In the genomic region with DNA sequence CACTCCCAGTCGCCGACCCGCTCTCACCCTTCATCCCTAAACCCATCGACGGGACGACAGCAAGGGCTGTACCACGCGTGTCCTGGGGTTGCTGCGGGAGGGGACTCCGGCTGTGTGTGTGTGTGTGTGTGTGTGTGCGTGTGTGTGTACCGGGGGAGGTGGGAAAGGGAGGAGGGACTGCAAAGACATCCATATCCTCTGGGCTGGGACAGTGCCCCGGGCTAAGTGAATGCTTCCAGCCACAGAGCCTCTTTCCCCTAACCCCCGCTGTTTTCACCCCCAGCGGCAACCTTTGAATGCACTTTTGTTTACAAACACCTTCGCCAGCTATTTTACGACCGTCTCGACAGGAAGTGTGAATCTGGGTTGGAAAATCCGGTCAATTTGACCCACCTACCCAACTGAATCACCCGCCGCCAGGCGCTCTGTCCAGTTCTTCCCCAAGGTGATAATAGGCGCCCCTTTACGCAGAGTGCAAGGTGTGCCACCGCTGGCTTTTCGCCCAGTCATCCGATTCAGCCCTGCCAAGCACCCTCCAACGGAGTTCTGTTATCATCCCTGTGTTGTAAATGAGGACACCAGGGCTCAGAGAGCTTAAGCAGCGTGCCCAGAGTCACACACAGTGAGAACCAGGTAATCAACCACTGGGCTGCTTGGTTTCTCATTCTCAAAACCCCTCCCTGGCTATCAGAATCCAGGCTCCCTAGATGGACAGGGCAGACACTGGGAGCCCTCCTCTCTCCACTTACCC, we compare ENCODE assay signal across 1 cellular context.
TF ChIP-seq lines count a peak whose summit lies in the region.

No MANE protein-coding gene starts in this region.

TF ChIP-seq in HEK293, 187 proteins besides CTCF, POLR2A, EP300 and RAD21 (continued from another document):
- TF ChIP-seq, protein P1, sequence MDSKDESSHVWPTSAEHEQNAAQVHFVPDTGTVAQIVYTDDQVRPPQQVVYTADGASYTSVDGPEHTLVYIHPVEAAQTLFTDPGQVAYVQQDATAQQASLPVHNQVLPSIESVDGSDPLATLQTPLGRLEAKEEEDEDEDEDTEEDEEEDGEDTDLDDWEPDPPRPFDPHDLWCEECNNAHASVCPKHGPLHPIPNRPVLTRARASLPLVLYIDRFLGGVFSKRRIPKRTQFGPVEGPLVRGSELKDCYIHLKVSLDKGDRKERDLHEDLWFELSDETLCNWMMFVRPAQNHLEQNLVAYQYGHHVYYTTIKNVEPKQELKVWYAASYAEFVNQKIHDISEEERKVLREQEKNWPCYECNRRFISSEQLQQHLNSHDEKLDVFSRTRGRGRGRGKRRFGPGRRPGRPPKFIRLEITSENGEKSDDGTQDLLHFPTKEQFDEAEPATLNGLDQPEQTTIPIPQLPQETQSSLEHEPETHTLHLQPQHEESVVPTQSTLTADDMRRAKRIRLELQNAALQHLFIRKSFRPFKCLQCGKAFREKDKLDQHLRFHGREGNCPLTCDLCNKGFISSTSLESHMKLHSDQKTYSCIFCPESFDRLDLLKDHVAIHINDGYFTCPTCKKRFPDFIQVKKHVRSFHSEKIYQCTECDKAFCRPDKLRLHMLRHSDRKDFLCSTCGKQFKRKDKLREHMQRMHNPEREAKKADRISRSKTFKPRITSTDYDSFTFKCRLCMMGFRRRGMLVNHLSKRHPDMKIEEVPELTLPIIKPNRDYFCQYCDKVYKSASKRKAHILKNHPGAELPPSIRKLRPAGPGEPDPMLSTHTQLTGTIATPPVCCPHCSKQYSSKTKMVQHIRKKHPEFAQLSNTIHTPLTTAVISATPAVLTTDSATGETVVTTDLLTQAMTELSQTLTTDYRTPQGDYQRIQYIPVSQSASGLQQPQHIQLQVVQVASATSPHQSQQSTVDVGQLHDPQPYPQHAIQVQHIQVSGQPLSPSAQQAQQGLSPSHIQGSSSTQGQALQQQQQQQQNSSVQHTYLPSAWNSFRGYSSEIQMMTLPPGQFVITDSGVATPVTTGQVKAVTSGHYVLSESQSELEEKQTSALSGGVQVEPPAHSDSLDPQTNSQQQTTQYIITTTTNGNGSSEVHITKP (tag by site-specific recombination; IDR thresholded peaks at IDR 0.05), result peak; percentile 99
- no peak for TF ChIP-seq GLI2 (tag by site-specific recombination; IDR thresholded peaks at IDR 0.05; ENCODE audit: borderline replicate concordance, low read depth)
- TF ChIP-seq, protein P2, sequence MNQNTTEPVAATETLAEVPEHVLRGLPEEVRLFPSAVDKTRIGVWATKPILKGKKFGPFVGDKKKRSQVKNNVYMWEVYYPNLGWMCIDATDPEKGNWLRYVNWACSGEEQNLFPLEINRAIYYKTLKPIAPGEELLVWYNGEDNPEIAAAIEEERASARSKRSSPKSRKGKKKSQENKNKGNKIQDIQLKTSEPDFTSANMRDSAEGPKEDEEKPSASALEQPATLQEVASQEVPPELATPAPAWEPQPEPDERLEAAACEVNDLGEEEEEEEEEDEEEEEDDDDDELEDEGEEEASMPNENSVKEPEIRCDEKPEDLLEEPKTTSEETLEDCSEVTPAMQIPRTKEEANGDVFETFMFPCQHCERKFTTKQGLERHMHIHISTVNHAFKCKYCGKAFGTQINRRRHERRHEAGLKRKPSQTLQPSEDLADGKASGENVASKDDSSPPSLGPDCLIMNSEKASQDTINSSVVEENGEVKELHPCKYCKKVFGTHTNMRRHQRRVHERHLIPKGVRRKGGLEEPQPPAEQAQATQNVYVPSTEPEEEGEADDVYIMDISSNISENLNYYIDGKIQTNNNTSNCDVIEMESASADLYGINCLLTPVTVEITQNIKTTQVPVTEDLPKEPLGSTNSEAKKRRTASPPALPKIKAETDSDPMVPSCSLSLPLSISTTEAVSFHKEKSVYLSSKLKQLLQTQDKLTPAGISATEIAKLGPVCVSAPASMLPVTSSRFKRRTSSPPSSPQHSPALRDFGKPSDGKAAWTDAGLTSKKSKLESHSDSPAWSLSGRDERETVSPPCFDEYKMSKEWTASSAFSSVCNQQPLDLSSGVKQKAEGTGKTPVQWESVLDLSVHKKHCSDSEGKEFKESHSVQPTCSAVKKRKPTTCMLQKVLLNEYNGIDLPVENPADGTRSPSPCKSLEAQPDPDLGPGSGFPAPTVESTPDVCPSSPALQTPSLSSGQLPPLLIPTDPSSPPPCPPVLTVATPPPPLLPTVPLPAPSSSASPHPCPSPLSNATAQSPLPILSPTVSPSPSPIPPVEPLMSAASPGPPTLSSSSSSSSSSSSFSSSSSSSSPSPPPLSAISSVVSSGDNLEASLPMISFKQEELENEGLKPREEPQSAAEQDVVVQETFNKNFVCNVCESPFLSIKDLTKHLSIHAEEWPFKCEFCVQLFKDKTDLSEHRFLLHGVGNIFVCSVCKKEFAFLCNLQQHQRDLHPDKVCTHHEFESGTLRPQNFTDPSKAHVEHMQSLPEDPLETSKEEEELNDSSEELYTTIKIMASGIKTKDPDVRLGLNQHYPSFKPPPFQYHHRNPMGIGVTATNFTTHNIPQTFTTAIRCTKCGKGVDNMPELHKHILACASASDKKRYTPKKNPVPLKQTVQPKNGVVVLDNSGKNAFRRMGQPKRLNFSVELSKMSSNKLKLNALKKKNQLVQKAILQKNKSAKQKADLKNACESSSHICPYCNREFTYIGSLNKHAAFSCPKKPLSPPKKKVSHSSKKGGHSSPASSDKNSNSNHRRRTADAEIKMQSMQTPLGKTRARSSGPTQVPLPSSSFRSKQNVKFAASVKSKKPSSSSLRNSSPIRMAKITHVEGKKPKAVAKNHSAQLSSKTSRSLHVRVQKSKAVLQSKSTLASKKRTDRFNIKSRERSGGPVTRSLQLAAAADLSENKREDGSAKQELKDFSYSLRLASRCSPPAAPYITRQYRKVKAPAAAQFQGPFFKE (tag by site-specific recombination; IDR thresholded peaks at IDR 0.05; ENCODE audit: borderline replicate concordance), result no peak
- TF ChIP-seq REPIN1 (tag by site-specific recombination; IDR thresholded peaks at IDR 0.05; ENCODE audit: low read depth), result no peak
- 0 out of 2 replicates have a peak, but pooled peaks have one; percentile 34 for TF ChIP-seq ZNF600 (tag by site-specific recombination; IDR thresholded peaks at IDR 0.05)
- TF ChIP-seq PRDM1 (tag by site-specific recombination; IDR thresholded peaks at IDR 0.05), result peak; percentile 48; the same call in 1 of the 2 replicates
- TF ChIP-seq ZNF311 (tag by site-specific recombination; IDR thresholded peaks at IDR 0.05; ENCODE audit: borderline replicate concordance), result no peak
- no peak for TF ChIP-seq ZNF37A (tag by site-specific recombination; IDR thresholded peaks at IDR 0.05)
- TF ChIP-seq, protein P3, sequence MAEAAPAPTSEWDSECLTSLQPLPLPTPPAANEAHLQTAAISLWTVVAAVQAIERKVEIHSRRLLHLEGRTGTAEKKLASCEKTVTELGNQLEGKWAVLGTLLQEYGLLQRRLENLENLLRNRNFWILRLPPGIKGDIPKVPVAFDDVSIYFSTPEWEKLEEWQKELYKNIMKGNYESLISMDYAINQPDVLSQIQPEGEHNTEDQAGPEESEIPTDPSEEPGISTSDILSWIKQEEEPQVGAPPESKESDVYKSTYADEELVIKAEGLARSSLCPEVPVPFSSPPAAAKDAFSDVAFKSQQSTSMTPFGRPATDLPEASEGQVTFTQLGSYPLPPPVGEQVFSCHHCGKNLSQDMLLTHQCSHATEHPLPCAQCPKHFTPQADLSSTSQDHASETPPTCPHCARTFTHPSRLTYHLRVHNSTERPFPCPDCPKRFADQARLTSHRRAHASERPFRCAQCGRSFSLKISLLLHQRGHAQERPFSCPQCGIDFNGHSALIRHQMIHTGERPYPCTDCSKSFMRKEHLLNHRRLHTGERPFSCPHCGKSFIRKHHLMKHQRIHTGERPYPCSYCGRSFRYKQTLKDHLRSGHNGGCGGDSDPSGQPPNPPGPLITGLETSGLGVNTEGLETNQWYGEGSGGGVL (tag by site-specific recombination; IDR thresholded peaks at IDR 0.05), result peak; percentile 94
- no peak for TF ChIP-seq ZBTB7A (tag by site-specific recombination; IDR thresholded peaks at IDR 0.05; ENCODE audit: low read depth)
- 0 out of 2 replicates have a peak, but pooled peaks have one; percentile 13 for TF ChIP-seq ZBTB17 (tag by site-specific recombination; IDR thresholded peaks at IDR 0.05)
- TF ChIP-seq, protein P4, sequence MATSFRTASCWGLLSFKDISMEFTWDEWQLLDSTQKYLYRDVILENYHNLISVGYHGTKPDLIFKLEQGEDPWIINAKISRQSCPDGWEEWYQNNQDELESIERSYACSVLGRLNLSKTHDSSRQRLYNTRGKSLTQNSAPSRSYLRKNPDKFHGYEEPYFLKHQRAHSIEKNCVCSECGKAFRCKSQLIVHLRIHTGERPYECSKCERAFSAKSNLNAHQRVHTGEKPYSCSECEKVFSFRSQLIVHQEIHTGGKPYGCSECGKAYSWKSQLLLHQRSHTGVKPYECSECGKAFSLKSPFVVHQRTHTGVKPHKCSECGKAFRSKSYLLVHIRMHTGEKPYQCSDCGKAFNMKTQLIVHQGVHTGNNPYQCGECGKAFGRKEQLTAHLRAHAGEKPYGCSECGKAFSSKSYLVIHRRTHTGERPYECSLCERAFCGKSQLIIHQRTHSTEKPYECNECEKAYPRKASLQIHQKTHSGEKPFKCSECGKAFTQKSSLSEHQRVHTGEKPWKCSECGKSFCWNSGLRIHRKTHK (tag by site-specific recombination; IDR thresholded peaks at IDR 0.05), result no peak
- no peak for TF ChIP-seq ZFP37 (tag by site-specific recombination; IDR thresholded peaks at IDR 0.05)
- TF ChIP-seq ZBTB1 (tag by site-specific recombination; IDR thresholded peaks at IDR 0.05), result no peak
- TF ChIP-seq, protein P5, sequence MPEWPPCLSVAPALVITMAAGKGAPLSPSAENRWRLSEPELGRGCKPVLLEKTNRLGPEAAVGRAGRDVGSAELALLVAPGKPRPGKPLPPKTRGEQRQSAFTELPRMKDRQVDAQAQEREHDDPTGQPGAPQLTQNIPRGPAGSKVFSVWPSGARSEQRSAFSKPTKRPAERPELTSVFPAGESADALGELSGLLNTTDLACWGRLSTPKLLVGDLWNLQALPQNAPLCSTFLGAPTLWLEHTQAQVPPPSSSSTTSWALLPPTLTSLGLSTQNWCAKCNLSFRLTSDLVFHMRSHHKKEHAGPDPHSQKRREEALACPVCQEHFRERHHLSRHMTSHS (tag by site-specific recombination; IDR thresholded peaks at IDR 0.05), result 0 out of 2 replicates have a peak, but pooled peaks have one; percentile 4
- no peak for TF ChIP-seq ZNF16 (tag by site-specific recombination; IDR thresholded peaks at IDR 0.05; ENCODE audit: low read depth)
- TF ChIP-seq, protein P6, sequence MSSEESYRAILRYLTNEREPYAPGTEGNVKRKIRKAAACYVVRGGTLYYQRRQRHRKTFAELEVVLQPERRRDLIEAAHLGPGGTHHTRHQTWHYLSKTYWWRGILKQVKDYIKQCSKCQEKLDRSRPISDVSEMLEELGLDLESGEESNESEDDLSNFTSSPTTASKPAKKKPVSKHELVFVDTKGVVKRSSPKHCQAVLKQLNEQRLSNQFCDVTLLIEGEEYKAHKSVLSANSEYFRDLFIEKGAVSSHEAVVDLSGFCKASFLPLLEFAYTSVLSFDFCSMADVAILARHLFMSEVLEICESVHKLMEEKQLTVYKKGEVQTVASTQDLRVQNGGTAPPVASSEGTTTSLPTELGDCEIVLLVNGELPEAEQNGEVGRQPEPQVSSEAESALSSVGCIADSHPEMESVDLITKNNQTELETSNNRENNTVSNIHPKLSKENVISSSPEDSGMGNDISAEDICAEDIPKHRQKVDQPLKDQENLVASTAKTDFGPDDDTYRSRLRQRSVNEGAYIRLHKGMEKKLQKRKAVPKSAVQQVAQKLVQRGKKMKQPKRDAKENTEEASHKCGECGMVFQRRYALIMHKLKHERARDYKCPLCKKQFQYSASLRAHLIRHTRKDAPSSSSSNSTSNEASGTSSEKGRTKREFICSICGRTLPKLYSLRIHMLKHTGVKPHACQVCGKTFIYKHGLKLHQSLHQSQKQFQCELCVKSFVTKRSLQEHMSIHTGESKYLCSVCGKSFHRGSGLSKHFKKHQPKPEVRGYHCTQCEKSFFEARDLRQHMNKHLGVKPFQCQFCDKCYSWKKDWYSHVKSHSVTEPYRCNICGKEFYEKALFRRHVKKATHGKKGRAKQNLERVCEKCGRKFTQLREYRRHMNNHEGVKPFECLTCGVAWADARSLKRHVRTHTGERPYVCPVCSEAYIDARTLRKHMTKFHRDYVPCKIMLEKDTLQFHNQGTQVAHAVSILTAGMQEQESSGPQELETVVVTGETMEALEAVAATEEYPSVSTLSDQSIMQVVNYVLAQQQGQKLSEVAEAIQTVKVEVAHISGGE (tag by site-specific recombination; conservative IDR thresholded peaks at IDR 0.05; ENCODE audit: low read depth), result 0 out of 2 replicates have a peak, but pooled peaks have one; percentile 36
- TF ChIP-seq ZNF391 (tag by site-specific recombination; IDR thresholded peaks at IDR 0.05; ENCODE audit: borderline replicate concordance, low read depth), result peak; percentile 89; the same call in 1 of the 2 replicates
- peak; percentile 47; the same call in 1 of the 2 replicates for TF ChIP-seq KLF16 (tag by site-specific recombination; IDR thresholded peaks at IDR 0.05)
- peak; percentile 82 for TF ChIP-seq SP3 (tag by site-specific recombination; IDR thresholded peaks at IDR 0.05)
- peak; percentile 91 for TF ChIP-seq ZFHX2 (tag by site-specific recombination; conservative IDR thresholded peaks at IDR 0.05)
- TF ChIP-seq ZBTB8A (tag by site-specific recombination; IDR thresholded peaks at IDR 0.05), result 0 out of 2 replicates have a peak, but pooled peaks have one; percentile 4
- 0 out of 2 replicates have a peak, but pooled peaks have one; percentile 36 for TF ChIP-seq WT1 (tag by site-specific recombination; IDR thresholded peaks at IDR 0.05)
- TF ChIP-seq GLIS2 (tag by site-specific recombination; IDR thresholded peaks at IDR 0.05), result peak; percentile 82; the same call in 1 of the 2 replicates
- peak; percentile 56; the same call in 1 of the 2 replicates for TF ChIP-seq KLF9 (tag by site-specific recombination; IDR thresholded peaks at IDR 0.05; ENCODE audit: low read depth)
- TF ChIP-seq, protein P7, sequence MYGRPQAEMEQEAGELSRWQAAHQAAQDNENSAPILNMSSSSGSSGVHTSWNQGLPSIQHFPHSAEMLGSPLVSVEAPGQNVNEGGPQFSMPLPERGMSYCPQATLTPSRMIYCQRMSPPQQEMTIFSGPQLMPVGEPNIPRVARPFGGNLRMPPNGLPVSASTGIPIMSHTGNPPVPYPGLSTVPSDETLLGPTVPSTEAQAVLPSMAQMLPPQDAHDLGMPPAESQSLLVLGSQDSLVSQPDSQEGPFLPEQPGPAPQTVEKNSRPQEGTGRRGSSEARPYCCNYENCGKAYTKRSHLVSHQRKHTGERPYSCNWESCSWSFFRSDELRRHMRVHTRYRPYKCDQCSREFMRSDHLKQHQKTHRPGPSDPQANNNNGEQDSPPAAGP (tag by site-specific recombination; IDR thresholded peaks at IDR 0.05), result peak; percentile 64; the same call in 1 of the 2 replicates
